ENCODE assay signal across 9 cellular contexts in the genomic region with DNA sequence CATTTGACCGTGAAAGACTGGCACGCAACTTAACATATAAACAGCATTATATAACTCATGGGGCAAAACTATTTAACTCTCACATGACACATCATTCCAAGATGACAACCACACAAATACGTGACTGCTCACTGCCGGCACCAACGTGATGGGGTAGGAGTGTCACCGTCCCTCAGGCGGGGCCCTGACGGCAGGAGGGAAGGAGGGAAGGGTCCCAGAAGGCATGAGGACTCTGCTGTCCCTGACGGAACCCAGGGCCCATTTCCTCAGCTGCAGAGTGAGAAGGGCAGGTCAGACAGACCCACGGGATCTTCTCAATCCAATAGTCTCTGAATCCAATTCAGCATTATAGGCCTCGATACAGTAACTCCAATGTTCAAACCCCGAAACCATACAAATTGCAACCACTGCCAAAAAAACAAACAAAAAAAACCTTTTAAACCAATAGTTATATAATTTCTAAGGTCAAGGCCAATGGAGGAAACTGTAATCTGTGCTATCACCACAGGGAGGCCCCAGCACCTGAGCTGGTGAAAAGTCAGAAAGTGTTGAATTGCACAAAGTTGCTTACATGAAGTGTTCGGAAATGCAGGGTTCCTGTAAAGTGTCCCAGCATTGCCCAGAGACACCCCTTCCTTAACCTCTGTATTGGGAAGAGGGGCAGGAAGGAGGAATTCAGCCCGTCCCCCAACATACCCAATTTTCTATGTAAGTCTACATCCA.
DNase-seq lines count a peak whose midpoint lies in the region; ATAC-seq, FAIRE-seq and TF ChIP-seq lines count a peak whose summit lies in the region.
"Had no signal": no experiment of that assay in that cellular context is flagged by ENCODE, and none has a peak within 500 bp of the region (broad histone marks: within the 10 kb centered on the region; RNA-seq: fewer than 3 reads in every experiment).

No MANE protein-coding gene starts in this region.

- H3K36me3 ChIP-seq in HAP-1 (replicated peaks) = no peaks in the 10 kb centered on the region; the same call in 1 of the 2 replicates
- no peaks in the 10 kb centered on the region for H3K36me3 ChIP-seq in astrocyte (ENCODE audit: insufficient read depth, low read length)
- peaks cover 0 to 14% of the 10 kb centered on the region in 2 donors for H3K36me3 ChIP-seq in left lung

- H3K4me3 Mint-ChIP-seq in astrocyte (ENCODE audit: unreplicated experiment) = peak overlapping the region; percentile 25

- H4K20me1 ChIP-seq in astrocyte (ENCODE audit: insufficient read depth, low read length) = peaks cover 67% of the 10 kb centered on the region

- intact Hi-C loops in left lung (cut with DNase I) = no loop called here

- H3K36me3 Mint-ChIP-seq in astrocyte (ENCODE audit: low read depth, unreplicated experiment) = peaks cover 16% of the 10 kb centered on the region

- no peak overlapping the region for H2AFZ ChIP-seq in astrocyte (ENCODE audit: low read depth, low read length)

- FAIRE-seq in astrocyte (lab: Jason Lieb, UNC) = no peak

- H3K4me1 ChIP-seq in HAP-1 = no peaks in the 10 kb centered on the region
- peaks cover 11% of the 10 kb centered on the region for H3K4me1 ChIP-seq in astrocyte (ENCODE audit: insufficient read depth, low read length)
- peaks cover 0 to 9% of the 10 kb centered on the region in 2 donors for H3K4me1 ChIP-seq in left lung

- H3K27ac ChIP-seq in AG04450 (ENCODE audit: low read depth, low read length) (peak overlapping the region; percentile 31), astrocyte (ENCODE audit: low read depth, low read length) (no peak overlapping the region), left lung (no peak overlapping the region)
- H3K27ac ChIP-seq: SJCRH30 had no signal

- H3K27me3 Mint-ChIP-seq in astrocyte (ENCODE audit: low read depth, unreplicated experiment) = no peaks in the 10 kb centered on the region

- DNase-seq in AG04450 (ENCODE audit: low read depth, low spot score) (no peak), HAP-1 (ENCODE audit: low spot score in 2 of 2) (peak; percentile 13 to 20), astrocyte (ENCODE audit: low read depth) (no peak), left lung (no peak), SK-N-DZ (ENCODE audit: low spot score) (no peak), DMS79 (lab: John Stamatoyannopoulos, UW) (no peak)

- POLR2A ChIA-PET in AG04450 (lab: Yijun Ruan, JAX) = no interaction called here

- peaks cover 66% of the 10 kb centered on the region for H3K79me2 ChIP-seq in astrocyte (ENCODE audit: insufficient read depth, low read length)

- no peak overlapping the region for H3K4me3 ChIP-seq in AG04450 (ENCODE audit: low read depth, low read length)
- H3K4me3 ChIP-seq in HAP-1 = no peak overlapping the region
- no peak overlapping the region for H3K4me3 ChIP-seq in astrocyte (ENCODE audit: insufficient read depth, low read depth, low read length)
- H3K4me3 ChIP-seq in left lung = no peak overlapping the region
- H3K4me3 ChIP-seq: SJCRH30 had no signal

- peaks cover 75% of the 10 kb centered on the region for H3K4me1 Mint-ChIP-seq in astrocyte (ENCODE audit: low read depth, unreplicated experiment)

- ATAC-seq in left lung (peak; percentile 65), GM21737 (IDR thresholded peaks at IDR 0.05; ENCODE audit: unreplicated experiment) (no peak), HG03469 (IDR thresholded peaks at IDR 0.05; ENCODE audit: unreplicated experiment) (no peak)

- in situ Hi-C loops in HAP-1 (cut with MboI; ENCODE audit: low sequenced_read_pairs) = no loop called here

- no peak overlapping the region for H3K4me2 ChIP-seq in astrocyte (ENCODE audit: low read length)

- H3K9me3 Mint-ChIP-seq in astrocyte (ENCODE audit: unreplicated experiment) = no peaks in the 10 kb centered on the region

- peak overlapping the region; percentile 15 for H3K27ac Mint-ChIP-seq in astrocyte (ENCODE audit: unreplicated experiment)

- no peaks in the 10 kb centered on the region for H3K27me3 ChIP-seq in AG04450 (ENCODE audit: control insufficient read depth, insufficient read depth, low read length)
- H3K27me3 ChIP-seq in HAP-1 (ENCODE audit: low read depth) = no peaks in the 10 kb centered on the region
- no peaks in the 10 kb centered on the region for H3K27me3 ChIP-seq in astrocyte (ENCODE audit: insufficient read depth, low read length)
- H3K27me3 ChIP-seq in left lung = no peaks in the 10 kb centered on the region
- H3K27me3 ChIP-seq: SJCRH30 had no signal

- H3K9me3 ChIP-seq in AG04450 (ENCODE audit: control insufficient read depth, insufficient read depth, low read length) = no peaks in the 10 kb centered on the region
- H3K9me3 ChIP-seq in HAP-1 = no peaks in the 10 kb centered on the region
- H3K9me3 ChIP-seq in astrocyte (ENCODE audit: insufficient read depth, low read depth, low read length) = no peaks in the 10 kb centered on the region
- H3K9me3 ChIP-seq in left lung = no peaks in the 10 kb centered on the region
- H3K9me3 ChIP-seq: SJCRH30 had no signal

- CTCF ChIA-PET in AG04450 (lab: Charles Lee) = interaction anchor here (0.8 to 1.2 kb wide), 3 partner anchors 9 to 375 kb away, joined by 3 to 8 read pairs (median 4); no protein-coding TSS in a partner anchor

- no peak overlapping the region for H3K9ac ChIP-seq in astrocyte (ENCODE audit: low read length)

- TF ChIP-seq CTCF in AG04450 (IDR thresholded peaks at IDR 0.05; ENCODE audit: low read depth, low read length) (peak; percentile 45), astrocyte (IDR thresholded peaks at IDR 0.05; ENCODE audit: insufficient read depth, low read depth, low read length) (peak; percentile 59), left lung (IDR thresholded peaks at IDR 0.05) (peak; percentile 35 to 45)

Comparison
In these comparisons a context has a peak if more than half of its experiments do, and no peak if none do; other contexts are left out.
1. DNase-seq: peak in HAP-1 (2 of 2); none in AG04450 (single experiment), astrocyte (single experiment), left lung (0 of 2), SK-N-DZ (single experiment) and DMS79 (single experiment).
2. Peak in every context shown above with its lines, with median percentiles within 50 percentile points of each other: CTCF ChIP-seq.